ENCODE assay signal across 1 cellular context in genomic region chr11:68459886-68460740, GRCh38.
A peak's percentile ranks its signal among the peaks of the same experiment; 100 is the strongest.
TF ChIP-seq lines count a peak whose summit lies in the region.

No MANE protein-coding gene starts in this region.

TF ChIP-seq in K562, 482 proteins besides CTCF, POLR2A, EP300 and RAD21 (continued from another document and continues in another):
- TF ChIP-seq ZBTB11 (CRISPR knock-in tag; IDR thresholded peaks at IDR 0.05) (peak in 2 of 3 experiments; percentile 3 to 29; a peak in 2 of 6 replicates), DACH1 (IDR thresholded peaks at IDR 0.05; ENCODE audit: partially characterized antibody) (peak; percentile 3), MYNN (IDR thresholded peaks at IDR 0.05) (peak; percentile 26; the same call in 1 of the 2 replicates), MYNN (CRISPR knock-in tag; IDR thresholded peaks at IDR 0.05) (no peak), ZNF518B (CRISPR knock-in tag; IDR thresholded peaks at IDR 0.05) (peak; percentile 86), POLR3G (IDR thresholded peaks at IDR 0.05; ENCODE audit: extremely low read depth, insufficient read length, insufficient replicate concordance) (peak; percentile 93), CREB3 (tag; conservative IDR thresholded peaks at IDR 0.05; ENCODE audit: low read depth) (no peak), FOXM1 (IDR thresholded peaks at IDR 0.05; ENCODE audit: low read depth) (peak; percentile 55; the same call in 1 of the 2 replicates), FOXM1 (CRISPR knock-in tag; IDR thresholded peaks at IDR 0.05; ENCODE audit: low read depth) (no peak), JUN (IDR thresholded peaks at IDR 0.05; ENCODE audit: borderline replicate concordance, low read depth, low read length) (no peak), JUN (CRISPR knock-in tag; IDR thresholded peaks at IDR 0.05; ENCODE audit: borderline replicate concordance) (no peak), CREB5 (CRISPR knock-in tag; IDR thresholded peaks at IDR 0.05) (peak; percentile 90), CBX3 (IDR thresholded peaks at IDR 0.05; ENCODE audit: borderline replicate concordance in 1 of 2, low read length in 2 of 2) (peak in 1 of 2 experiments; percentile 41; a peak in 1 of 3 replicates), ZBTB26 (CRISPR knock-in tag; IDR thresholded peaks at IDR 0.05) (peak; percentile 97), MAFF (IDR thresholded peaks at IDR 0.05; ENCODE audit: low read length) (0 out of 2 replicates have a peak, but pooled peaks have one; percentile 29), CUX1 (CRISPR knock-in tag; IDR thresholded peaks at IDR 0.05) (peak; percentile 91; the same call in 1 of the 2 replicates), RBM17 (IDR thresholded peaks at IDR 0.05; ENCODE audit: borderline replicate concordance, low read depth, low read length) (no peak), SRF (CRISPR knock-in tag; IDR thresholded peaks at IDR 0.05) (peak; percentile 48 to 71; a peak in 2 of 4 replicates), FOXP4 (CRISPR knock-in tag; IDR thresholded peaks at IDR 0.05; ENCODE audit: borderline replicate concordance) (no peak), SRSF9 (IDR thresholded peaks at IDR 0.05; ENCODE audit: borderline replicate concordance, low read depth, low read length) (no peak), BRD9 (IDR thresholded peaks at IDR 0.05; ENCODE audit: low read depth, partially characterized antibody) (peak; percentile 97), HNRNPLL (IDR thresholded peaks at IDR 0.05; ENCODE audit: low read depth, low read length, poor library complexity, severe bottlenecking) (no peak), HCFC1 (IDR thresholded peaks at IDR 0.05; ENCODE audit: low read depth, low read length) (peak; percentile 49), SIN3A (IDR thresholded peaks at IDR 0.05; ENCODE audit: borderline replicate concordance in 2 of 2, control insufficient read depth in 1 of 2, low read depth in 2 of 2, low read length in 2 of 2) (peak in 1 of 2 experiments; percentile 68; a peak in 1 of 4 replicates), RFX5 (IDR thresholded peaks at IDR 0.05; ENCODE audit: low read depth, low read length) (peak; percentile 72; the same call in 1 of the 2 replicates), HOXB6 (CRISPR knock-in tag; IDR thresholded peaks at IDR 0.05; ENCODE audit: borderline replicate concordance) (peak; percentile 78; the same call in 1 of the 2 replicates), ZNF668 (CRISPR knock-in tag; IDR thresholded peaks at IDR 0.05) (no peak)
